21 cellular contexts compared by ENCODE assay signal in genomic region chr10:49279015-49279880, GRCh38. TPM values are rescaled to one million over a fixed set of nuclear protein-coding genes. Genes with fewer than 3 reads are reported as not detected.
"Had no signal": no experiment of that assay in that cellular context is flagged by ENCODE, and none has a peak within 500 bp of the region (broad histone marks: within the 10 kb centered on the region; RNA-seq: fewer than 3 reads in every experiment).

No MANE protein-coding gene starts in this region.

- H3K4me1 ChIP-seq: prostate gland had no signal

- H3K4me3 ChIP-seq: lung, prostate gland had no signal

- H3K27me3 Mint-ChIP-seq: activated CD4-positive, alpha-beta T cell treated with anti-CD3 and anti-CD28 coated beads, Interleukin-2, amount 10 ng/mL, durations not matched to agents 24 days and 14 days; effector memory CD8-positive, alpha-beta T cell had no signal

- H3K9me3 Mint-ChIP-seq: activated CD4-positive, alpha-beta T cell treated with anti-CD3 and anti-CD28 coated beads, Interleukin-2, amount 10 ng/mL, durations not matched to agents 24 days and 14 days; effector memory CD8-positive, alpha-beta T cell; naive B cell had no signal

- FAIRE-seq: urothelium cell line had no signal

- DNase-seq: activated CD4-positive, alpha-beta T cell treated with anti-CD3 and anti-CD28 coated beads, Interleukin-2, amount 10 ng/mL, durations not matched to agents 24 days and 14 days; activated CD4-positive, CD25-positive, alpha-beta regulatory T cell; activated naive CD4-positive, alpha-beta T cell treated with Interleukin-2 at 50 U/mL for 16 hours; activated T-cell treated with anti-CD3 and anti-CD28 coated beads for 4 hours; anterior cingulate cortex; cerebellar nuclear complex; effector memory CD8-positive, alpha-beta T cell; foreskin melanocyte; naive B cell; nucleus accumbens; stimulated activated CD4-positive, alpha-beta T cell treated with anti-CD3 and anti-CD28 coated beads, Interleukin-12 subunit alpha, Interleukin-12 subunit beta, amount 100 ng/mL, for 4 hours; stimulated activated CD4-positive, alpha-beta T cell treated with anti-CD3 and anti-CD28 coated beads, Interleukin-2, amount 100 ng/mL, for 24 hours had no signal

- H3K36me3 ChIP-seq: brain microvascular endothelial cell, prostate gland had no signal

- H3K36me3 Mint-ChIP-seq: naive B cell had no signal

- H3K4me1 Mint-ChIP-seq: activated CD4-positive, alpha-beta T cell treated with anti-CD3 and anti-CD28 coated beads, Interleukin-2, amount 10 ng/mL, durations not matched to agents 24 days and 14 days; naive B cell had no signal

- H3K27ac ChIP-seq: brain microvascular endothelial cell, epithelial cell of prostate, prostate gland had no signal

- H3K27me3 ChIP-seq: brain microvascular endothelial cell had no signal

- H3K27ac Mint-ChIP-seq: activated CD4-positive, alpha-beta T cell treated with anti-CD3 and anti-CD28 coated beads, Interleukin-2, amount 10 ng/mL, durations not matched to agents 24 days and 14 days; activated CD8-positive, alpha-beta T cell treated with anti-CD3 and anti-CD28 coated beads, Interleukin-2, amount 10 ng/mL, durations not matched to agents 7 days and 5 days; naive B cell had no signal

- H3K4me3 Mint-ChIP-seq: activated CD4-positive, alpha-beta T cell treated with anti-CD3 and anti-CD28 coated beads, Interleukin-2, amount 10 ng/mL, durations not matched to agents 24 days and 14 days; activated CD8-positive, alpha-beta T cell treated with anti-CD3 and anti-CD28 coated beads, Interleukin-2, amount 10 ng/mL, durations not matched to agents 7 days and 5 days; effector memory CD8-positive, alpha-beta T cell; naive B cell had no signal

- H3K9me3 ChIP-seq: prostate gland had no signal

RNA-seq across cellular contexts. Expression of gene C10orf71, which starts 19.7 kb away (rescaled TPM):
- total RNA-seq: activated CD4-positive, alpha-beta T cell treated with anti-CD3 and anti-CD28 coated beads, Interleukin-2, amount 10 ng/mL, durations not matched to agents 24 days and 14 days; activated CD8-positive, alpha-beta T cell treated with anti-CD3 and anti-CD28 coated beads, Interleukin-2, amount 10 ng/mL, durations not matched to agents 7 days and 5 days; fibroblast of lung; lung; mononuclear cell; T-helper 2 cell treated with Interferon-gamma antibody and Interleukin-4, amounts not matched to agents 100 ng/mL and 5 ng/mL, for 36 hours had no signal
- polyA plus RNA-seq: fibroblast of lung, lung had no signal
